Comparison of ENCODE assay signal across 1 cellular context in genomic region chr9:71910602-71911060, GRCh38.
TF ChIP-seq lines count a peak whose summit lies in the region.

No MANE protein-coding gene starts in this region.

TF ChIP-seq in HepG2, 621 proteins besides CTCF, POLR2A, EP300 and RAD21 (continues in another document):
- TF ChIP-seq ZNF709 (CRISPR knock-in tag; IDR thresholded peaks at IDR 0.05) (peak; percentile 5; the same call in 1 of the 2 replicates), KLF16 (CRISPR knock-in tag; IDR thresholded peaks at IDR 0.05) (no peak), ZNF263 (CRISPR knock-in tag; IDR thresholded peaks at IDR 0.05) (0 out of 2 replicates have a peak, but pooled peaks have one; percentile 0), RARA (CRISPR knock-in tag; IDR thresholded peaks at IDR 0.05) (no peak), WIZ (CRISPR knock-in tag; IDR thresholded peaks at IDR 0.05) (0 out of 2 replicates have a peak, but pooled peaks have one; percentile 21), KAT7 (CRISPR knock-in tag; IDR thresholded peaks at IDR 0.05; ENCODE audit: borderline replicate concordance) (peak; percentile 67; the same call in 1 of the 2 replicates), RFXAP (CRISPR knock-in tag; IDR thresholded peaks at IDR 0.05; ENCODE audit: borderline replicate concordance) (no peak), LCORL (IDR thresholded peaks at IDR 0.05) (no peak), LCORL (CRISPR knock-in tag; IDR thresholded peaks at IDR 0.05) (peak; percentile 44; the same call in 1 of the 2 replicates), KLF12 (CRISPR knock-in tag; IDR thresholded peaks at IDR 0.05; ENCODE audit: borderline replicate concordance) (no peak), ZNF891 (CRISPR knock-in tag; IDR thresholded peaks at IDR 0.05) (0 out of 2 replicates have a peak, but pooled peaks have one; percentile 48), NR0B2 (CRISPR knock-in tag; IDR thresholded peaks at IDR 0.05) (0 out of 2 replicates have a peak, but pooled peaks have one; percentile 35), NFE2L1 (CRISPR knock-in tag; IDR thresholded peaks at IDR 0.05; ENCODE audit: borderline replicate concordance) (no peak), MTF2 (CRISPR knock-in tag; IDR thresholded peaks at IDR 0.05; ENCODE audit: borderline replicate concordance) (0 out of 2 replicates have a peak, but pooled peaks have one; percentile 49), ZFP36L2 (CRISPR knock-in tag; IDR thresholded peaks at IDR 0.05) (no peak), ZNF577 (CRISPR knock-in tag; IDR thresholded peaks at IDR 0.05; ENCODE audit: borderline replicate concordance, low read depth) (0 out of 2 replicates have a peak, but pooled peaks have one; percentile 67), ZNF101 (CRISPR knock-in tag; IDR thresholded peaks at IDR 0.05; ENCODE audit: borderline replicate concordance, low read depth) (peak; percentile 49; the same call in 1 of the 2 replicates), ZNF781 (CRISPR knock-in tag; IDR thresholded peaks at IDR 0.05; ENCODE audit: borderline replicate concordance, not compliant biosample characterization) (no peak), HMG20A (CRISPR knock-in tag; IDR thresholded peaks at IDR 0.05; ENCODE audit: borderline replicate concordance) (no peak; the same call in 1 of the 2 replicates), PHB2 (IDR thresholded peaks at IDR 0.05; ENCODE audit: partially characterized antibody) (no peak), ZFY (CRISPR knock-in tag; IDR thresholded peaks at IDR 0.05) (peak; percentile 68; the same call in 1 of the 2 replicates), CHD4 (IDR thresholded peaks at IDR 0.05; ENCODE audit: borderline replicate concordance, low read length) (no peak), ZNF773 (CRISPR knock-in tag; IDR thresholded peaks at IDR 0.05; ENCODE audit: borderline replicate concordance) (peak; percentile 56; the same call in 1 of the 2 replicates), PRDM4 (CRISPR knock-in tag; IDR thresholded peaks at IDR 0.05; ENCODE audit: borderline replicate concordance) (no peak), JUN (CRISPR knock-in tag; IDR thresholded peaks at IDR 0.05) (no peak), GZF1 (CRISPR knock-in tag; IDR thresholded peaks at IDR 0.05) (no peak), KDM1A (CRISPR knock-in tag; IDR thresholded peaks at IDR 0.05) (no peak), YEATS4 (CRISPR knock-in tag; IDR thresholded peaks at IDR 0.05; ENCODE audit: borderline replicate concordance) (peak; percentile 54; the same call in 1 of the 2 replicates), ZNF230 (CRISPR knock-in tag; IDR thresholded peaks at IDR 0.05) (no peak), ZFP36L1 (CRISPR knock-in tag; IDR thresholded peaks at IDR 0.05) (no peak), HNF4G (IDR thresholded peaks at IDR 0.05; ENCODE audit: borderline replicate concordance, low read depth, low read length) (no peak), HNF4G (CRISPR knock-in tag; IDR thresholded peaks at IDR 0.05; ENCODE audit: borderline replicate concordance, low read depth) (0 out of 2 replicates have a peak, but pooled peaks have one; percentile 17), ZNF468 (CRISPR knock-in tag; IDR thresholded peaks at IDR 0.05) (no peak), ZNF296 (CRISPR knock-in tag; conservative IDR thresholded peaks at IDR 0.05) (peak; percentile 22; the same call in 1 of the 2 replicates), ZFP37 (CRISPR knock-in tag; IDR thresholded peaks at IDR 0.05; ENCODE audit: borderline replicate concordance) (0 out of 2 replicates have a peak, but pooled peaks have one; percentile 4), HES4 (CRISPR knock-in tag; IDR thresholded peaks at IDR 0.05; ENCODE audit: borderline replicate concordance) (0 out of 2 replicates have a peak, but pooled peaks have one; percentile 28), STAT5B (CRISPR knock-in tag; IDR thresholded peaks at IDR 0.05) (no peak), ZNF235 (CRISPR knock-in tag; IDR thresholded peaks at IDR 0.05; ENCODE audit: borderline replicate concordance) (peak; percentile 90), ZNF362 (CRISPR knock-in tag; IDR thresholded peaks at IDR 0.05; ENCODE audit: borderline replicate concordance) (0 out of 2 replicates have a peak, but pooled peaks have one; percentile 7), MEIS2 (CRISPR knock-in tag; IDR thresholded peaks at IDR 0.05) (peak; percentile 29; the same call in 1 of the 2 replicates), ZNF691 (CRISPR knock-in tag; IDR thresholded peaks at IDR 0.05; ENCODE audit: borderline replicate concordance, low read depth) (peak; percentile 88), ESRRA (CRISPR knock-in tag; IDR thresholded peaks at IDR 0.05; ENCODE audit: low read depth) (0 out of 2 replicates have a peak, but pooled peaks have one; percentile 34), ZNF276 (CRISPR knock-in tag; IDR thresholded peaks at IDR 0.05; ENCODE audit: low read depth) (0 out of 2 replicates have a peak, but pooled peaks have one; percentile 42), ZFP91 (CRISPR knock-in tag; IDR thresholded peaks at IDR 0.05; ENCODE audit: borderline replicate concordance) (no peak), ZFAT (CRISPR knock-in tag; conservative IDR thresholded peaks at IDR 0.05) (0 out of 2 replicates have a peak, but pooled peaks have one; percentile 36), MAFK (conservative IDR thresholded peaks at IDR 0.05 in 1 of 2, IDR thresholded peaks at IDR 0.05 in 1 of 2; ENCODE audit: low read length in 2 of 2) (no peak), ZNF784 (CRISPR knock-in tag; IDR thresholded peaks at IDR 0.05; ENCODE audit: borderline replicate concordance) (0 out of 2 replicates have a peak, but pooled peaks have one; percentile 3), ZNF446 (CRISPR knock-in tag; IDR thresholded peaks at IDR 0.05) (peak; percentile 64; the same call in 1 of the 2 replicates), HNRNPLL (IDR thresholded peaks at IDR 0.05; ENCODE audit: low read depth, low read length, poor library complexity, severe bottlenecking) (peak; percentile 17), ZNF329 (CRISPR knock-in tag; IDR thresholded peaks at IDR 0.05; ENCODE audit: low read depth) (peak; percentile 67; the same call in 1 of the 2 replicates), MXD3 (CRISPR knock-in tag; IDR thresholded peaks at IDR 0.05) (no peak), SMAD1 (CRISPR knock-in tag; IDR thresholded peaks at IDR 0.05; ENCODE audit: borderline replicate concordance, low read depth) (peak; percentile 31; the same call in 1 of the 2 replicates), ZNF7 (CRISPR knock-in tag; IDR thresholded peaks at IDR 0.05) (no peak), ZNF792 (CRISPR knock-in tag; IDR thresholded peaks at IDR 0.05) (no peak), ELK4 (CRISPR knock-in tag; IDR thresholded peaks at IDR 0.05; ENCODE audit: borderline replicate concordance) (no peak), ZSCAN9 (CRISPR knock-in tag; IDR thresholded peaks at IDR 0.05; ENCODE audit: borderline replicate concordance) (no peak), NR2F1 (CRISPR knock-in tag; IDR thresholded peaks at IDR 0.05) (peak in 1 of 2 experiments; percentile 15; a peak in 1 of 4 replicates), ZZZ3 (CRISPR knock-in tag; IDR thresholded peaks at IDR 0.05; ENCODE audit: borderline replicate concordance) (peak; percentile 45; the same call in 1 of the 2 replicates), ZNF841 (CRISPR knock-in tag; IDR thresholded peaks at IDR 0.05; ENCODE audit: borderline replicate concordance) (no peak), BCL3 (CRISPR knock-in tag; IDR thresholded peaks at IDR 0.05) (0 out of 2 replicates have a peak, but pooled peaks have one; percentile 5)
